8 cellular contexts compared by ENCODE assay signal in the genomic region with DNA sequence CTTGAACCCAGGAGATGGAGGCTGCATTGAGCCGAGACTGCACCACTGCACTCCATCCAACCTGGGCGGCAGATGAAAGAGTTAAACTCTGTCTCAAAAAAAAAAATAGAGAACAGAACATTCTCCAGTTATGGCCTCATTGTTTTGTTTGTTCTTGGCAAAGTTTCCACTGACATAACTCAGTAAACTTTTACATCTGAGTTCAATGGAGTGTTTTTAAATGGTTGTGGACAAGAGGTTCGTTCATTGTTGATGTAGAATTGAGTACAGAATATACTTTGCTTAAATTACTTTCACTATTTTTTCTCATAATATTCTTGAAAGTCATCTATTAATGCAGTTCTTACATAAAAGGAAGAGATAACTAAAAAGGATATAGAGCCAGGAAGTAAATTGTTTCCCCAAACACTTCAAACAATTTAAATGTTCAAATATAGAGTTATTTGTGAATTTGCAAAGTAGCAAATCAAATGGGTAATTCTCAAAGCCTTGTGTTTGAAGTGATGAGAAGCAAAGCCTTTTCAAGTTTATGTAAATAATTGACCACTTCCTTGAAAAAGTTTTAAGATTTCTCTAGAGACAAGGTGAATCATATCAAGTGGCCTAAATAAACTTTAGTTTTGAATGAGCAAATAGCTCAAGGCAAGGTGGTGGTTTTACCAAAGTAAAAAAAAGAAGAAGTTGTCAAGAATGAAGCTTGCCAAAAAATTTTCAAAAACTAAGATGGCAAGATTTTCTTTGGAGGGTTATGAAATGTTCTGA. TPM values are rescaled to one million over a fixed set of nuclear protein-coding genes. Genes with fewer than 3 reads are reported as not detected.
DNase-seq lines count a peak whose midpoint lies in the region; ATAC-seq and TF ChIP-seq lines count a peak whose summit lies in the region.

No MANE protein-coding gene starts in this region.

- H3K9ac ChIP-seq in DND-41 (ENCODE audit: low read depth, low read length) = no peak overlapping the region

- H3K36me3 ChIP-seq in DND-41 (ENCODE audit: insufficient read depth, low read length) (no peaks in the 10 kb centered on the region), ascending aorta (no peaks in the 10 kb centered on the region), lower lobe of right lung (no peaks in the 10 kb centered on the region)

- H2AFZ ChIP-seq in DND-41 (ENCODE audit: low read depth, low read length) = no peak overlapping the region

- no peak overlapping the region for H3K27ac ChIP-seq in DND-41 (ENCODE audit: low read length)
- H3K27ac ChIP-seq in ascending aorta = peak overlapping the region; percentile 12 to 46
- peak overlapping the region; percentile 20 for H3K27ac ChIP-seq in lower lobe of right lung

- no peak for DNase-seq in DND-41
- no peak for DNase-seq in ascending aorta (ENCODE audit: low spot score in 2 of 2)
- DNase-seq in lower lobe of right lung = no peak
- no peak for DNase-seq in T-helper 2 cell treated with Interferon-gamma antibody and Interleukin-4, amounts not matched to agents 5 μg/mL and 100 μg/mL, for 36 hours (ENCODE audit: low spot score)
- no peak for DNase-seq in occipital lobe (lab: John Stamatoyannopoulos, UW)
- DNase-seq in omental fat pad (ENCODE audit: low spot score) = no peak

- H3K36me3 Mint-ChIP-seq in T-helper 2 cell treated with Interferon-gamma antibody and Interleukin-4, amounts not matched to agents 5 μg/mL and 100 μg/mL, for 36 hours (ENCODE audit: low read depth) = no peaks in the 10 kb centered on the region

- intact Hi-C loops in ascending aorta (cut with DNase I) (no loop called here), lower lobe of right lung (cut with DNase I) (no loop called here)

- ATAC-seq in DND-41 (ENCODE audit: insufficient read depth, low read depth) (peak; percentile 52; the same call in 2 of the 3 replicates), HG02938 (IDR thresholded peaks at IDR 0.05; ENCODE audit: unreplicated experiment) (peak; percentile 83), lower lobe of right lung (peak; percentile 51 to 84), GM18909 (IDR thresholded peaks at IDR 0.05; ENCODE audit: poor library complexity, unreplicated experiment) (no peak), omental fat pad (ENCODE audit: low FRiP score) (no peak)

- H3K4me1 ChIP-seq in DND-41 (ENCODE audit: insufficient read depth, low read length) (peaks cover 13% of the 10 kb centered on the region), ascending aorta (peaks cover 0 to 12% of the 10 kb centered on the region in 2 donors), lower lobe of right lung (peaks cover 29% of the 10 kb centered on the region)

- H3K27me3 ChIP-seq in DND-41 (ENCODE audit: insufficient read depth, low read length, poor library complexity) (no peaks in the 10 kb centered on the region), ascending aorta (no peaks in the 10 kb centered on the region), lower lobe of right lung (ENCODE audit: low read depth) (no peaks in the 10 kb centered on the region)

- no peak overlapping the region for H3K27ac Mint-ChIP-seq in T-helper 2 cell treated with Interferon-gamma antibody and Interleukin-4, amounts not matched to agents 5 μg/mL and 100 μg/mL, for 36 hours

- H3K9me3 ChIP-seq in DND-41 (ENCODE audit: insufficient read depth, low read length, severe bottlenecking) = no peaks in the 10 kb centered on the region
- no peaks in the 10 kb centered on the region for H3K9me3 ChIP-seq in ascending aorta
- H3K9me3 ChIP-seq in lower lobe of right lung = no peaks in the 10 kb centered on the region

- H3K4me3 Mint-ChIP-seq in T-helper 2 cell treated with Interferon-gamma antibody and Interleukin-4, amounts not matched to agents 5 μg/mL and 100 μg/mL, for 36 hours = no peak overlapping the region

- H3K4me3 ChIP-seq in DND-41 (ENCODE audit: low read depth in 1 of 2, low read length in 2 of 2) (no peak overlapping the region), ascending aorta (no peak overlapping the region), lower lobe of right lung (no peak overlapping the region)

- H3K79me2 ChIP-seq in DND-41 (ENCODE audit: insufficient read depth, low read length) = no peaks in the 10 kb centered on the region

- H3K4me2 ChIP-seq in DND-41 (ENCODE audit: insufficient read depth, low read length) = no peak overlapping the region

- no peak for TF ChIP-seq CTCF in DND-41 (IDR thresholded peaks at IDR 0.05; ENCODE audit: borderline replicate concordance, extremely low read depth, low read length, poor library complexity, severe bottlenecking)
- TF ChIP-seq CTCF in ascending aorta (IDR thresholded peaks at IDR 0.05) = no peak
- TF ChIP-seq CTCF in lower lobe of right lung (IDR thresholded peaks at IDR 0.05) = no peak
- no peak for TF ChIP-seq CTCF in omental fat pad (IDR thresholded peaks at IDR 0.05)

- H3K27me3 Mint-ChIP-seq in T-helper 2 cell treated with Interferon-gamma antibody and Interleukin-4, amounts not matched to agents 5 μg/mL and 100 μg/mL, for 36 hours (ENCODE audit: low read depth) = peaks cover 36% of the 10 kb centered on the region

- H4K20me1 ChIP-seq in DND-41 (ENCODE audit: insufficient read depth, low read length) = no peaks in the 10 kb centered on the region

- peaks cover 11% of the 10 kb centered on the region for H3K4me1 Mint-ChIP-seq in T-helper 2 cell treated with Interferon-gamma antibody and Interleukin-4, amounts not matched to agents 5 μg/mL and 100 μg/mL, for 36 hours (ENCODE audit: low read depth)

- H3K9me3 Mint-ChIP-seq in T-helper 2 cell treated with Interferon-gamma antibody and Interleukin-4, amounts not matched to agents 5 μg/mL and 100 μg/mL, for 36 hours = no peaks in the 10 kb centered on the region

RNA-seq across cellular contexts. Expression of a gene that starts 42.4 kb away (rescaled TPM):
- 47.7 TPM for total RNA-seq in ascending aorta
- 208 TPM for total RNA-seq in lower lobe of right lung
- total RNA-seq in occipital lobe = 72.5 TPM
- 100 to 1,000 TPM; 104 to 261 (median 147) TPM for total RNA-seq in omental fat pad

Comparison
In these comparisons a context has a peak if more than half of its experiments do, and no peak if none do; other contexts are left out.
1. ATAC-seq: peak in DND-41 (single experiment), HG02938 (single experiment) and lower lobe of right lung (2 of 2); none in GM18909 (single experiment) and omental fat pad (single experiment).